In the genomic region with DNA sequence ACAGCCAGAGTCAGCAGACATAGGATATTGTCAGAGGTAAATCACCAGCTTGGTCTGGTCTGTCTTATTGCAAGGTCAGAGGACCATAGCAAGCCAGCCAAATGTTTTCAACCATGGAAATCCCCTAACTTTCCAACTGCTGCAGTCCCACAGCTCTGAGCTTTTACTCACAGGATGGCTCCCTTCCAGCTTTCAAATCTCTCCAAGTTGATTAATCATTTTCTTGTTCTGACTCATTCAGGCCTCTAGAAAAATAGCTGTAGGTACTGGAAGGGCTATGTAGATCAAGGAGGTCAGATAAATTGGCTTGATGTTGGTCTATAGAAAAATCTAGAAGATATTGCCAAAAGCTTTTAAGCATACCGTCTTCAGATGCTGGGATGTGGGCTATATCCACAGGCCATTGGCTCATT, we compare ENCODE assay signal across 1 cellular context.
TF ChIP-seq lines count a peak whose summit lies in the region.

No MANE protein-coding gene starts in this region.

TF ChIP-seq in GM12878, 131 proteins besides CTCF, POLR2A, EP300 and RAD21 (continued from another document):
- TF ChIP-seq ZBTB4 (CRISPR knock-in tag; IDR thresholded peaks at IDR 0.05) (no peak), BRCA1 (IDR thresholded peaks at IDR 0.05; ENCODE audit: low read depth, low read length) (no peak), SMAD1 (IDR thresholded peaks at IDR 0.05; ENCODE audit: low read depth, partially characterized antibody) (peak; percentile 68), POLR2AphosphoS2 (IDR thresholded peaks at IDR 0.05; ENCODE audit: low read depth, low read length) (no peak), ZNF207 (IDR thresholded peaks at IDR 0.05; ENCODE audit: borderline replicate concordance) (no peak), RUNX3 (IDR thresholded peaks at IDR 0.05; ENCODE audit: low read length) (peak; percentile 80), PAX5 (IDR thresholded peaks at IDR 0.05; ENCODE audit: borderline replicate concordance, low read depth, low read length) (peak; percentile 77), ETV6 (conservative IDR thresholded peaks at IDR 0.05 in 1 of 2, IDR thresholded peaks at IDR 0.05 in 1 of 2; ENCODE audit: borderline replicate concordance in 1 of 2, low read depth in 1 of 2) (peak in 1 of 2 experiments; percentile 73; a peak in 1 of 4 replicates), FOXM1 (IDR thresholded peaks at IDR 0.05; ENCODE audit: low read depth, low read length) (peak; percentile 93), CHD2 (IDR thresholded peaks at IDR 0.05; ENCODE audit: borderline replicate concordance, low read depth, low read length) (0 out of 2 replicates have a peak, but pooled peaks have one; percentile 29), NBN (IDR thresholded peaks at IDR 0.05) (peak; percentile 38; the same call in 1 of the 2 replicates), IKZF2 (IDR thresholded peaks at IDR 0.05) (peak; percentile 98 to 99), POLR2AphosphoS5 (IDR thresholded peaks at IDR 0.05; ENCODE audit: low read length) (peak; percentile 36; the same call in 1 of the 2 replicates), PAX8 (IDR thresholded peaks at IDR 0.05) (no peak), HDGF (IDR thresholded peaks at IDR 0.05) (no peak), TCF3 (IDR thresholded peaks at IDR 0.05; ENCODE audit: borderline replicate concordance, insufficient read depth, low read depth, low read length) (0 out of 2 replicates have a peak, but pooled peaks have one; percentile 26), PML (IDR thresholded peaks at IDR 0.05; ENCODE audit: low read length) (peak; percentile 28; the same call in 1 of the 2 replicates), SRF (IDR thresholded peaks at IDR 0.05; ENCODE audit: low read depth in 2 of 2, low read length in 2 of 2) (0 out of 4 replicates have a peak, but pooled peaks of 1 of the 2 experiments have one; percentile 32), ATF7 (IDR thresholded peaks at IDR 0.05; ENCODE audit: low read depth) (peak; percentile 74), ZNF687 (IDR thresholded peaks at IDR 0.05) (peak; percentile 73; the same call in 1 of the 2 replicates), PRDM15 (CRISPR knock-in tag; IDR thresholded peaks at IDR 0.05) (no peak), NR2F1 (conservative IDR thresholded peaks at IDR 0.05) (peak; percentile 92), TAF1 (IDR thresholded peaks at IDR 0.05; ENCODE audit: borderline replicate concordance, low read depth, low read length) (peak; percentile 26; the same call in 1 of the 2 replicates), MTA3 (IDR thresholded peaks at IDR 0.05; ENCODE audit: borderline replicate concordance, low read length) (0 out of 2 replicates have a peak, but pooled peaks have one; percentile 32), TCF7 (IDR thresholded peaks at IDR 0.05; ENCODE audit: borderline replicate concordance) (peak; percentile 56; the same call in 1 of the 2 replicates), MEF2A (IDR thresholded peaks at IDR 0.05; ENCODE audit: insufficient read depth, low read depth, low read length) (0 out of 2 replicates have a peak, but pooled peaks have one; percentile 64), SKIL (IDR thresholded peaks at IDR 0.05; ENCODE audit: low read depth, poor library complexity, severe bottlenecking) (peak; percentile 77), BCL11A (IDR thresholded peaks at IDR 0.05; ENCODE audit: low read depth, low read length) (peak; percentile 86), ZSCAN29 (IDR thresholded peaks at IDR 0.05) (no peak)
- TF ChIP-seq, protein P1, sequence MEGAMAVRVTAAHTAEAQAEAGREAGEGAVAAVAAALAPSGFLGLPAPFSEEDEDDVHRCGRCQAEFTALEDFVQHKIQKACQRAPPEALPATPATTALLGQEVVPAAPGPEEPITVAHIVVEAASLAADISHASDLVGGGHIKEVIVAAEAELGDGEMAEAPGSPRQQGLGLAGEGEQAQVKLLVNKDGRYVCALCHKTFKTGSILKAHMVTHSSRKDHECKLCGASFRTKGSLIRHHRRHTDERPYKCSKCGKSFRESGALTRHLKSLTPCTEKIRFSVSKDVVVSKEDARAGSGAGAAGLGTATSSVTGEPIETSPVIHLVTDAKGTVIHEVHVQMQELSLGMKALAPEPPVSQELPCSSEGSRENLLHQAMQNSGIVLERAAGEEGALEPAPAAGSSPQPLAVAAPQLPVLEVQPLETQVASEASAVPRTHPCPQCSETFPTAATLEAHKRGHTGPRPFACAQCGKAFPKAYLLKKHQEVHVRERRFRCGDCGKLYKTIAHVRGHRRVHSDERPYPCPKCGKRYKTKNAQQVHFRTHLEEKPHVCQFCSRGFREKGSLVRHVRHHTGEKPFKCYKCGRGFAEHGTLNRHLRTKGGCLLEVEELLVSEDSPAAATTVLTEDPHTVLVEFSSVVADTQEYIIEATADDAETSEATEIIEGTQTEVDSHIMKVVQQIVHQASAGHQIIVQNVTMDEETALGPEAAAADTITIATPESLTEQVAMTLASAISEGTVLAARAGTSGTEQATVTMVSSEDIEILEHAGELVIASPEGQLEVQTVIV (IDR thresholded peaks at IDR 0.05; ENCODE audit: borderline replicate concordance, partially characterized antibody), result no peak
- TF ChIP-seq, protein P2, sequence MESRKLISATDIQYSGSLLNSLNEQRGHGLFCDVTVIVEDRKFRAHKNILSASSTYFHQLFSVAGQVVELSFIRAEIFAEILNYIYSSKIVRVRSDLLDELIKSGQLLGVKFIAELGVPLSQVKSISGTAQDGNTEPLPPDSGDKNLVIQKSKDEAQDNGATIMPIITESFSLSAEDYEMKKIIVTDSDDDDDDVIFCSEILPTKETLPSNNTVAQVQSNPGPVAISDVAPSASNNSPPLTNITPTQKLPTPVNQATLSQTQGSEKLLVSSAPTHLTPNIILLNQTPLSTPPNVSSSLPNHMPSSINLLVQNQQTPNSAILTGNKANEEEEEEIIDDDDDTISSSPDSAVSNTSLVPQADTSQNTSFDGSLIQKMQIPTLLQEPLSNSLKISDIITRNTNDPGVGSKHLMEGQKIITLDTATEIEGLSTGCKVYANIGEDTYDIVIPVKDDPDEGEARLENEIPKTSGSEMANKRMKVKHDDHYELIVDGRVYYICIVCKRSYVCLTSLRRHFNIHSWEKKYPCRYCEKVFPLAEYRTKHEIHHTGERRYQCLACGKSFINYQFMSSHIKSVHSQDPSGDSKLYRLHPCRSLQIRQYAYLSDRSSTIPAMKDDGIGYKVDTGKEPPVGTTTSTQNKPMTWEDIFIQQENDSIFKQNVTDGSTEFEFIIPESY (IDR thresholded peaks at IDR 0.05), result no peak
- TF ChIP-seq, protein P3, sequence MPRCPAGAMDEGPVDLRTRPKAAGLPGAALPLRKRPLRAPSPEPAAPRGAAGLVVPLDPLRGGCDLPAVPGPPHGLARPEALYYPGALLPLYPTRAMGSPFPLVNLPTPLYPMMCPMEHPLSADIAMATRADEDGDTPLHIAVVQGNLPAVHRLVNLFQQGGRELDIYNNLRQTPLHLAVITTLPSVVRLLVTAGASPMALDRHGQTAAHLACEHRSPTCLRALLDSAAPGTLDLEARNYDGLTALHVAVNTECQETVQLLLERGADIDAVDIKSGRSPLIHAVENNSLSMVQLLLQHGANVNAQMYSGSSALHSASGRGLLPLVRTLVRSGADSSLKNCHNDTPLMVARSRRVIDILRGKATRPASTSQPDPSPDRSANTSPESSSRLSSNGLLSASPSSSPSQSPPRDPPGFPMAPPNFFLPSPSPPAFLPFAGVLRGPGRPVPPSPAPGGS (IDR thresholded peaks at IDR 0.05; ENCODE audit: borderline replicate concordance, insufficient read depth, low read depth, low read length, poor library complexity, severe bottlenecking), result peak; percentile 85
